ENCODE assay signal across 9 cellular contexts in genomic region chr18:34158881-34159690, GRCh38.
DNase-seq lines count a peak whose midpoint lies in the region; ATAC-seq and TF ChIP-seq lines count a peak whose summit lies in the region.
"Had no signal": no experiment of that assay in that cellular context is flagged by ENCODE, and none has a peak within 500 bp of the region (broad histone marks: within the 10 kb centered on the region; RNA-seq: fewer than 3 reads in every experiment).

No MANE protein-coding gene starts in this region.

- H3K27ac ChIP-seq in fibroblast of lung (ENCODE audit: insufficient read depth, low read length) (no peak overlapping the region), muscle layer of colon (ENCODE audit: low read depth, low read length) (no peak overlapping the region)
- H3K27ac ChIP-seq: 22Rv1 had no signal

- ATAC-seq in HG03196 (IDR thresholded peaks at IDR 0.05; ENCODE audit: unreplicated experiment) (no peak), HG02623 (IDR thresholded peaks at IDR 0.05; ENCODE audit: unreplicated experiment) (no peak)

- H3K4me3 ChIP-seq in fibroblast of lung (replicated peaks in 1 of 4; ENCODE audit: control extremely low read depth in 1 of 4, insufficient read depth in 1 of 4, low read depth in 3 of 4, low read length in 4 of 4) (peak overlapping the region; percentile 28 to 56 (median 39)), muscle layer of colon (ENCODE audit: low read depth in 1 of 2, low read length in 2 of 2) (peak overlapping the region; percentile 11 to 23)

- H3K4me1 ChIP-seq in fibroblast of lung (ENCODE audit: control insufficient read depth, extremely low read depth, insufficient read depth, low read length) (peaks cover 3% of the 10 kb centered on the region), muscle layer of colon (ENCODE audit: insufficient read depth, low read length) (no peaks in the 10 kb centered on the region)

- H3K36me3 ChIP-seq in fibroblast of lung (ENCODE audit: control insufficient read depth, insufficient read depth, low read length): no peaks in the 10 kb centered on the region
- H3K36me3 ChIP-seq in muscle layer of colon (ENCODE audit: insufficient read depth, low read length): no peaks in the 10 kb centered on the region

- H2AFZ ChIP-seq in fibroblast of lung (ENCODE audit: low read length): peak overlapping the region; percentile 68

- no peaks in the 10 kb centered on the region for H3K79me2 ChIP-seq in fibroblast of lung (ENCODE audit: control insufficient read depth, insufficient read depth, low read length)

- peak overlapping the region; percentile 59 for H3K4me2 ChIP-seq in fibroblast of lung (ENCODE audit: extremely low read depth, insufficient read depth, low read length)

- peak; percentile 72 for DNase-seq in DMS 273 (lab: John Stamatoyannopoulos, UW; ENCODE audit: unreplicated experiment)
- no peak for DNase-seq in DMS 273 treated with DMSO at 0.1 percent for 48 hours (lab: John Stamatoyannopoulos, UW)
- peak; percentile 56 for DNase-seq in NCI-H526 treated with DMSO at 0.1 percent for 48 hours (lab: John Stamatoyannopoulos, UW)
- peak; percentile 36 to 62 for DNase-seq in fibroblast of lung (ENCODE audit: low read depth in 2 of 2)
- no peak for DNase-seq in HPDE6-E6E7 (ENCODE audit: extremely low spot score)

- peak in 1 of 2 donors; percentile 33 for TF ChIP-seq CTCF in fibroblast of lung (conservative IDR thresholded peaks at IDR 0.05 in 1 of 2, IDR thresholded peaks at IDR 0.05 in 1 of 2; ENCODE audit: low read depth in 1 of 2, low read length in 2 of 2)

- H3K27me3 ChIP-seq in fibroblast of lung (ENCODE audit: control insufficient read depth, insufficient read depth, low read length) (peaks cover 4% of the 10 kb centered on the region), muscle layer of colon (ENCODE audit: control insufficient read depth in 1 of 2, insufficient read depth in 2 of 2, low read length in 2 of 2) (peaks cover 0 to 12% of the 10 kb centered on the region in 2 donors)

- H3K9ac ChIP-seq in fibroblast of lung (ENCODE audit: insufficient read depth, low read length): peak overlapping the region; percentile 50
- H3K9ac ChIP-seq in muscle layer of colon (ENCODE audit: low read length): no peak overlapping the region

- H3K9me3 ChIP-seq in fibroblast of lung (ENCODE audit: control insufficient read depth, insufficient read depth, low read depth, low read length): no peaks in the 10 kb centered on the region
- no peaks in the 10 kb centered on the region for H3K9me3 ChIP-seq in muscle layer of colon (ENCODE audit: low read length)

- no peaks in the 10 kb centered on the region for H4K20me1 ChIP-seq in fibroblast of lung (ENCODE audit: control insufficient read depth, extremely low read depth, insufficient read depth, low read length)

Comparison
In these comparisons a context has a peak if more than half of its experiments do, and no peak if none do; other contexts are left out.
1. DNase-seq: peak in DMS 273 (single experiment), NCI-H526 treated with DMSO at 0.1 percent for 48 hours (single experiment) and fibroblast of lung (2 of 2); none in DMS 273 treated with DMSO at 0.1 percent for 48 hours (single experiment) and HPDE6-E6E7 (single experiment).